29 cellular contexts compared by ENCODE assay signal in genomic region chr1:51527144-51527543, GRCh38.
"Had no signal": no experiment of that assay in that cellular context is flagged by ENCODE, and none has a peak within 500 bp of the region (broad histone marks: within the 10 kb centered on the region; RNA-seq: fewer than 3 reads in every experiment).

No MANE protein-coding gene starts in this region.

- H3K27ac ChIP-seq: stomach, suprapubic skin, testis, thoracic aorta, thyroid gland, tibial artery, tibial nerve, transverse colon, upper lobe of left lung, upper lobe of right lung, uterus, vagina had no signal

- H3K4me1 ChIP-seq: stomach, suprapubic skin, testis, thyroid gland, tibial artery, transverse colon, upper lobe of left lung, upper lobe of right lung, uterus, vagina had no signal

- DNase-seq: stimulated activated CD4-positive, alpha-beta T cell treated with anti-CD3 and anti-CD28 coated beads, Interleukin-2, amount 100 ng/mL, for 48 hours; stimulated activated CD4-positive, alpha-beta T cell treated with anti-CD3 and anti-CD28 coated beads, Interleukin-4, amount 100 ng/mL, for 1 hour; stimulated activated CD4-positive, alpha-beta T cell treated with anti-CD3 and anti-CD28 coated beads, Interleukin-4, amount 100 ng/mL, for 24 hours; stimulated activated CD4-positive, alpha-beta T cell treated with anti-CD3 and anti-CD28 coated beads, Interleukin-4, amount 100 ng/mL, for 4 hours; stimulated activated CD8-positive, alpha-beta memory T cell treated with anti-CD3 and anti-CD28 coated beads, Interleukin-4, amount 100 ng/mL, for 48 hours; stimulated activated naive B cell treated with anti-CD40 and anti-IgM and Interleukin-4, amounts not matched to agents 10 μg/mL and 1 μg/mL and 100 μg/mL, for 72 hours; stimulated activated naive CD4-positive, alpha-beta T cell; stimulated activated naive CD4-positive, alpha-beta T cell treated with Interleukin-2 at 50 U/mL for 16 hours; stimulated activated naive CD8-positive, alpha-beta T cell treated with anti-CD3 and anti-CD28 coated beads, Interleukin-15, amount 100 ng/mL, for 72 hours; stimulated activated naive CD8-positive, alpha-beta T cell treated with anti-CD3 and anti-CD28 coated beads, Interleukin-15, Interleukin-2, amounts not matched to agents 100 U/mL and 50 U/mL, for 24 hours; stomach; substantia nigra; testis; thyroid gland; tibial artery; transverse colon; trophoblast cell; upper lobe of left lung; upper lobe of right lung; uterus had no signal

- H3K27ac Mint-ChIP-seq: stimulated activated effector memory CD8-positive, alpha-beta T cell treated with anti-CD3 and anti-CD28 coated beads, Interleukin-12 subunit alpha, Interleukin-12 subunit beta, amount 100 ng/mL, for 72 hours; stimulated activated memory B cell treated with anti-CD40 and anti-IgM and Interleukin-4, amounts not matched to agents 10 μg/mL and 1 μg/mL and 100 μg/mL, for 72 hours; stimulated activated naive B cell treated with anti-CD40 and anti-IgM and Interleukin-4, amounts not matched to agents 10 μg/mL and 1 μg/mL and 100 μg/mL, for 72 hours; stimulated activated naive CD8-positive, alpha-beta T cell treated with anti-CD3 and anti-CD28 coated beads, Interleukin-15, amount 100 ng/mL, for 72 hours; stimulated activated naive CD8-positive, alpha-beta T cell treated with anti-CD3 and anti-CD28 coated beads, Interleukin-15, Interleukin-2, amounts not matched to agents 100 ng/mL and 50 ng/mL, for 24 hours; type B pancreatic cell had no signal

- H3K9me3 Mint-ChIP-seq: stimulated activated effector memory CD8-positive, alpha-beta T cell treated with anti-CD3 and anti-CD28 coated beads, Interleukin-12 subunit alpha, Interleukin-12 subunit beta, amount 100 ng/mL, for 72 hours; stimulated activated memory B cell treated with anti-CD40 and anti-IgM and Interleukin-4, amounts not matched to agents 10 μg/mL and 1 μg/mL and 100 μg/mL, for 72 hours; stimulated activated naive B cell treated with anti-CD40 and anti-IgM and Interleukin-4, amounts not matched to agents 10 μg/mL and 1 μg/mL and 100 μg/mL, for 72 hours; stimulated activated naive CD8-positive, alpha-beta T cell treated with anti-CD3 and anti-CD28 coated beads, Interleukin-15, amount 100 ng/mL, for 72 hours; stimulated activated naive CD8-positive, alpha-beta T cell treated with anti-CD3 and anti-CD28 coated beads, Interleukin-15, Interleukin-2, amounts not matched to agents 100 ng/mL and 50 ng/mL, for 24 hours; type B pancreatic cell had no signal

- H3K27me3 Mint-ChIP-seq: stimulated activated memory B cell treated with anti-CD40 and anti-IgM and Interleukin-4, amounts not matched to agents 10 μg/mL and 1 μg/mL and 100 μg/mL, for 72 hours; stimulated activated naive B cell treated with anti-CD40 and anti-IgM and Interleukin-4, amounts not matched to agents 10 μg/mL and 1 μg/mL and 100 μg/mL, for 72 hours; stimulated activated naive CD8-positive, alpha-beta T cell treated with anti-CD3 and anti-CD28 coated beads, Interleukin-15, amount 100 ng/mL, for 72 hours; stimulated activated naive CD8-positive, alpha-beta T cell treated with anti-CD3 and anti-CD28 coated beads, Interleukin-15, Interleukin-2, amounts not matched to agents 100 ng/mL and 50 ng/mL, for 24 hours; type B pancreatic cell had no signal

- FAIRE-seq: urothelium cell line had no signal

- H3K4me3 ChIP-seq: stomach, suprapubic skin, testis, thoracic aorta, thyroid gland, tibial artery, tibial nerve, transverse colon, upper lobe of left lung, upper lobe of right lung, uterus, vagina had no signal

- H3K9me3 ChIP-seq: stomach, suprapubic skin, testis, thoracic aorta, thyroid gland, tibial artery, tibial nerve, transverse colon, upper lobe of left lung, upper lobe of right lung, uterus, vagina had no signal

- H3K36me3 ChIP-seq: stomach, suprapubic skin, thoracic aorta, thyroid gland, tibial artery, tibial nerve, transverse colon, upper lobe of left lung, upper lobe of right lung, uterus, vagina had no signal

- H3K4me3 Mint-ChIP-seq: stimulated activated effector memory CD8-positive, alpha-beta T cell treated with anti-CD3 and anti-CD28 coated beads, Interleukin-12 subunit alpha, Interleukin-12 subunit beta, amount 100 ng/mL, for 72 hours; stimulated activated memory B cell treated with anti-CD40 and anti-IgM and Interleukin-4, amounts not matched to agents 10 μg/mL and 1 μg/mL and 100 μg/mL, for 72 hours; stimulated activated naive B cell treated with anti-CD40 and anti-IgM and Interleukin-4, amounts not matched to agents 10 μg/mL and 1 μg/mL and 100 μg/mL, for 72 hours; stimulated activated naive CD8-positive, alpha-beta T cell treated with anti-CD3 and anti-CD28 coated beads, Interleukin-15, amount 100 ng/mL, for 72 hours; stimulated activated naive CD8-positive, alpha-beta T cell treated with anti-CD3 and anti-CD28 coated beads, Interleukin-15, Interleukin-2, amounts not matched to agents 100 ng/mL and 50 ng/mL, for 24 hours; type B pancreatic cell had no signal

- H3K4me1 Mint-ChIP-seq: stimulated activated naive CD8-positive, alpha-beta T cell treated with anti-CD3 and anti-CD28 coated beads, Interleukin-15, amount 100 ng/mL, for 72 hours had no signal

- H3K27me3 ChIP-seq: stomach, suprapubic skin, testis, thyroid gland, tibial artery, tibial nerve, transverse colon, upper lobe of left lung, upper lobe of right lung, uterus, vagina had no signal

- H3K36me3 Mint-ChIP-seq: stimulated activated effector memory CD8-positive, alpha-beta T cell treated with anti-CD3 and anti-CD28 coated beads, Interleukin-12 subunit alpha, Interleukin-12 subunit beta, amount 100 ng/mL, for 72 hours; stimulated activated memory B cell treated with anti-CD40 and anti-IgM and Interleukin-4, amounts not matched to agents 10 μg/mL and 1 μg/mL and 100 μg/mL, for 72 hours; stimulated activated naive B cell treated with anti-CD40 and anti-IgM and Interleukin-4, amounts not matched to agents 10 μg/mL and 1 μg/mL and 100 μg/mL, for 72 hours; type B pancreatic cell had no signal

- ATAC-seq: stimulated activated effector memory CD8-positive, alpha-beta T cell treated with anti-CD3 and anti-CD28 coated beads, Interleukin-12 subunit alpha, Interleukin-12 subunit beta, amount 100 ng/mL, for 72 hours; stimulated activated memory B cell treated with anti-CD40 and anti-IgM and Interleukin-4, amounts not matched to agents 10 μg/mL and 1 μg/mL and 100 μg/mL, for 72 hours; stimulated activated naive B cell treated with anti-CD40 and anti-IgM and Interleukin-4, amounts not matched to agents 10 μg/mL and 1 μg/mL and 100 μg/mL, for 72 hours; stimulated activated naive CD8-positive, alpha-beta T cell treated with anti-CD3 and anti-CD28 coated beads, Interleukin-15, amount 100 ng/mL, for 72 hours; stimulated activated naive CD8-positive, alpha-beta T cell treated with anti-CD3 and anti-CD28 coated beads, Interleukin-15, Interleukin-2, amounts not matched to agents 100 U/mL and 50 U/mL, for 24 hours; upper lobe of right lung had no signal
